26 cellular contexts compared by ENCODE assay signal in the genomic region with DNA sequence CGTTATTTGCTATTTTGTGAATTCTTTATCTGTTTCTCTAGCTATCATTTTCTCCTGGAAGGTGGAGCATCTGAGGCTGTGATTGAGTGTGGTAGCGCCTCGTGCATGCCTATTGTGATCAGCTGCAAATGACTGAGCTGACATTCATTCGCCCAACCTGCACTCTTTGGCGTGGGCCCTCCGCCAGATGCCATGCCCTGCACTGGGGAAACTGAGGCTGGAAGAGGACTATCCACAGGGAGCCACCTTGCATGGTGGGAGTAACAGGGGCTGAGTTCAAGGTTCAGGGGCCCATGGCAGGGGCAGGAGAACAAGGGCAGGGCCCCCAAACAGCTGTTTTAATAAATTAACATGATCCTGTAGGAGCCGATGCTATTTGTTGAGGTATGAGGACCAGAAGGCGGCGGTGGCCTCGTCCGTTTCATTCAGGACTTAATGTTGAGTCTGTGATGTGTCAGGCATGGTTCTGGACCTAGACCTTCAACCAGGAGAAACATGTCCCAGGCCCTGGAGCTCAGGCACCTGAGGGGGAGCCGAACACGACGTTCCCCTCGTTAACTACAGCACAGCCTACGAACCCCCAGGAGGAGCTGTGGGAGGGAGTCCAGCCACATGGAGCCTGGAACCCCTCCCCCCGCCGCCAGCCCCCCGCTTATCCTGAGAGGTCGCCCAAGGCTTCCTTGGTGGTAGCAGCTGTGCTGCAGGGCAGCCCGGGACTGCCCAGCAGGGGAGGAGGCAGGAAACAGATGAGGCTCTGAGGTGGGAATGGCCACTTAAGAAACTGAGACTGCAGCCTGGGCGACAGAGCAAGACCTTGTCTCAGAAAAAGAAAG.
"Had no signal": no experiment of that assay in that cellular context is flagged by ENCODE, and none has a peak within 500 bp of the region (broad histone marks: within the 10 kb centered on the region; RNA-seq: fewer than 3 reads in every experiment).

No MANE protein-coding gene starts in this region.

- H3K27me3 ChIP-seq: ascending aorta, body of pancreas had no signal

- H3K4me1 ChIP-seq: ascending aorta, body of pancreas had no signal

- H3K4me3 Mint-ChIP-seq: activated B cell treated with CpG ODN at 0.5 μM for 24 hours; activated CD4-positive, alpha-beta memory T cell treated with anti-CD3 and anti-CD28 coated beads for 36 hours; activated CD4-positive, alpha-beta T cell treated with anti-CD3 and anti-CD28 coated beads, Interleukin-2, amount 10 ng/mL, durations not matched to agents 7 days and 5 days; activated naive CD8-positive, alpha-beta T cell treated with anti-CD3 and anti-CD28 coated beads, Interleukin-2, amount 50 U/mL, for 24 hours; activated T-cell treated with anti-CD3 and anti-CD28 coated beads, Interleukin-2, amount 50 U/mL, for 4 hours; T-helper 17 cell had no signal

- H3K9me3 ChIP-seq: ascending aorta, body of pancreas had no signal

- H3K9me3 Mint-ChIP-seq: activated CD4-positive, alpha-beta memory T cell treated with anti-CD3 and anti-CD28 coated beads for 36 hours; activated naive CD4-positive, alpha-beta T cell treated with anti-CD3 and anti-CD28 coated beads, Interleukin-2, amount 50 U/mL, for 72 hours; activated T-cell treated with anti-CD3 and anti-CD28 coated beads, Interleukin-2, amount 50 U/mL, for 4 hours had no signal

- H3K4me3 ChIP-seq: ascending aorta, body of pancreas, PC-9 had no signal

- H3K27me3 Mint-ChIP-seq: activated B cell treated with CpG ODN at 0.5 μM for 24 hours; activated CD4-positive, alpha-beta memory T cell treated with anti-CD3 and anti-CD28 coated beads for 36 hours; activated CD4-positive, alpha-beta T cell treated with anti-CD3 and anti-CD28 coated beads, Interleukin-2, amount 10 ng/mL, durations not matched to agents 7 days and 5 days; activated naive CD8-positive, alpha-beta T cell treated with anti-CD3 and anti-CD28 coated beads, Interleukin-2, amount 50 U/mL, for 24 hours; T-helper 17 cell had no signal

- ATAC-seq: activated naive CD4-positive, alpha-beta T cell treated with anti-CD3 and anti-CD28 coated beads, Interleukin-2, amount 50 U/mL, for 72 hours; activated naive CD8-positive, alpha-beta T cell treated with anti-CD3 and anti-CD28 coated beads, Interleukin-2, amount 50 U/mL, for 24 hours; activated T-cell treated with anti-CD3 and anti-CD28 coated beads, Interleukin-2, amount 50 U/mL, for 4 hours; body of pancreas; T-helper 17 cell had no signal

- H3K27ac ChIP-seq: ascending aorta, body of pancreas, PC-9 had no signal

- DNase-seq: activated B cell treated with CpG ODN at 0.5 μM for 24 hours; activated CD4-positive, alpha-beta memory T cell treated with anti-CD3 and anti-CD28 coated beads for 36 hours; activated CD4-positive, alpha-beta T cell treated with anti-CD3 and anti-CD28 coated beads, Interleukin-2, amount 10 ng/mL, durations not matched to agents 7 days and 5 days; activated CD8-positive, alpha-beta memory T cell treated with anti-CD3 and anti-CD28 coated beads for 24 hours; activated effector memory CD4-positive, alpha-beta T cell treated with anti-CD3 and anti-CD28 coated beads, Interleukin-2, amount 50 U/mL, for 16 hours; activated naive CD4-positive, alpha-beta T cell treated with Interleukin-2 at 50 U/mL for 16 hours; activated naive CD8-positive, alpha-beta T cell treated with anti-CD3 and anti-CD28 coated beads, Interleukin-2, amount 50 U/mL, for 24 hours; activated T-cell treated with anti-CD3 and anti-CD28 coated beads, Interleukin-2, amount 50 U/mL, for 4 hours; amniotic stem cell; body of pancreas; cerebellar nuclear complex; Kasumi-1; KBM-7; NCI-H1092; NCI-H1417; NCI-H1930; NCI-H2171; NCI-H345; NCI-H510A; NCI-H69; PC-9; SIG-M5; T-helper 17 cell; T-helper 9 cell had no signal

- H3K27ac Mint-ChIP-seq: activated B cell treated with CpG ODN at 0.5 μM for 24 hours; activated CD4-positive, alpha-beta memory T cell treated with anti-CD3 and anti-CD28 coated beads for 36 hours; activated CD4-positive, alpha-beta T cell treated with anti-CD3 and anti-CD28 coated beads, Interleukin-2, amount 10 ng/mL, durations not matched to agents 7 days and 5 days; activated naive CD4-positive, alpha-beta T cell treated with anti-CD3 and anti-CD28 coated beads, Interleukin-2, amount 50 U/mL, for 72 hours; activated naive CD8-positive, alpha-beta T cell treated with anti-CD3 and anti-CD28 coated beads, Interleukin-2, amount 50 U/mL, for 24 hours; T-helper 17 cell had no signal

- H3K36me3 Mint-ChIP-seq: activated CD4-positive, alpha-beta memory T cell treated with anti-CD3 and anti-CD28 coated beads for 36 hours; activated naive CD4-positive, alpha-beta T cell treated with anti-CD3 and anti-CD28 coated beads, Interleukin-2, amount 50 U/mL, for 72 hours had no signal

- H3K4me1 Mint-ChIP-seq: activated B cell treated with CpG ODN at 0.5 μM for 24 hours; activated CD4-positive, alpha-beta T cell treated with anti-CD3 and anti-CD28 coated beads, Interleukin-2, amount 10 ng/mL, durations not matched to agents 7 days and 5 days; activated naive CD8-positive, alpha-beta T cell treated with anti-CD3 and anti-CD28 coated beads, Interleukin-2, amount 50 U/mL, for 24 hours; T-helper 17 cell had no signal

- H3K4me2 ChIP-seq: PC-9 had no signal

- H3K36me3 ChIP-seq: ascending aorta had no signal
